ENCODE assay signal across 9 cellular contexts in the genomic region with DNA sequence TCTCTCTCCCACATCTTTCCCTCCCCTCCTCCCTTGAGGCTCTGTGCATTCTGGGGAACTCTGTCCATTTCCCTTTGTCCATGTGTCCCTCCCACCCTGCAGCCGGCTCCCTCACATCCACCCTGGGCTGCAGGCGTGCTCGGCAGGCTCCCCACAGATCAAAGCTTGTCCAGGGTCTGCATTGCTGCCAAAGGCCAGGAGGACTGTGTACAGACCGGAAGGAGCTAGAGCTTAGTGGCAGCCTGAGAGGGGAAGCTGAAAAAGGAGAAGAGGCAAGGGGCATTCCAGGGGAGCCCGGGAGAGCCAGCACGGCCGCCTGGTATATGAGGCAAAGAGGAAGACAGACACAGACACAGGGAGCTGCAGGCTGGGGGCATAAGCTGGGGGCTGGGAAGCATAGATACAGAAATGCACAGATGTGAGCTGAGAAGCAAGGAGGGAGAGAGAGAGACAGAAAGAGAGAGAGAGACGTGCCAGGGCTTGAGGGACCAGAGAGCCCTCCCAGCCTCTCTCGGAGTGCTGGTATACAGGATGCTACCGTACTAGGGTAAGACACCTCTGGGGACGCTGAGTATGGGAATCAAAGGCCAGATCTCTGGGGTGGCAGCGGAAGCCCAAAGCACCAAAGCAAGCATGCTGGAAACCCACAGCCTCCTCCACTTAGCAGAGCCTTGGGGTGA. TPM values are rescaled to one million over a fixed set of nuclear protein-coding genes. Genes with fewer than 3 reads are reported as not detected.
DNase-seq lines count a peak whose midpoint lies in the region; ATAC-seq, FAIRE-seq and TF ChIP-seq lines count a peak whose summit lies in the region.
"Had no signal": no experiment of that assay in that cellular context is flagged by ENCODE, and none has a peak within 500 bp of the region (broad histone marks: within the 10 kb centered on the region; RNA-seq: fewer than 3 reads in every experiment).

No MANE protein-coding gene starts in this region.

- TF ChIP-seq EP300 in H1 (IDR thresholded peaks at IDR 0.05; ENCODE audit: borderline replicate concordance in 1 of 2, low read depth in 2 of 2, low read length in 2 of 2) (no peak), ovary (IDR thresholded peaks at IDR 0.05) (no peak)

- 0 out of 7 replicates have a peak overlapping the region, but pooled peaks of 1 of the 4 experiments have one; percentile 15 for H3K9ac ChIP-seq in H1 (replicated peaks in 1 of 4; ENCODE audit: extremely low read depth in 1 of 4, low read depth in 3 of 4, low read length in 3 of 4)
- H3K9ac ChIP-seq in mesendoderm (ENCODE audit: low read length), result no peak overlapping the region

- H3K18ac ChIP-seq in H1 (ENCODE audit: extremely low read depth, low read length) (no peak overlapping the region), mesendoderm (ENCODE audit: low read length) (no peak overlapping the region)

- H3K4me1 ChIP-seq in H1 (replicated peaks in 1 of 4; ENCODE audit: control insufficient read depth in 3 of 4, insufficient read depth in 4 of 4, low read length in 3 of 4) (peaks cover 0 to 9% (median under 1%) of the 10 kb centered on the region in 4 experiments; a peak in 3 of 7 replicates), mesendoderm (ENCODE audit: control insufficient read depth, low read depth, low read length) (peaks cover 3% of the 10 kb centered on the region), ovary (ENCODE audit: insufficient read depth) (no peaks in the 10 kb centered on the region)

- H3K4me2 ChIP-seq in H1 (ENCODE audit: insufficient read depth in 1 of 2, low read depth in 2 of 2, low read length in 2 of 2), result no peak overlapping the region
- no peak overlapping the region for H3K4me2 ChIP-seq in mesendoderm (ENCODE audit: low read length)

- H2BK15ac ChIP-seq in H1 (ENCODE audit: low read length), result peak overlapping the region; percentile 72; the same call in 1 of the 2 replicates
- no peak overlapping the region for H2BK15ac ChIP-seq in mesendoderm (replicated peaks; ENCODE audit: low read depth)

- H3K14ac ChIP-seq in H1 (ENCODE audit: insufficient read length), result no peak overlapping the region

- H2AK5ac ChIP-seq in H1 (ENCODE audit: low read depth, low read length) (no peak overlapping the region), mesendoderm (ENCODE audit: low read length) (no peak overlapping the region)

- TF ChIP-seq POLR2A in H1 (IDR thresholded peaks at IDR 0.05; ENCODE audit: control extremely low read depth in 1 of 2, low read depth in 2 of 2, low read length in 2 of 2) (no peak), ovary (IDR thresholded peaks at IDR 0.05) (no peak)

- H3K27me3 ChIP-seq in H1 (replicated peaks in 1 of 4; ENCODE audit: control insufficient read depth in 3 of 4, extremely low read depth in 1 of 4, insufficient read depth in 3 of 4, low read length in 3 of 4), result 0 out of 7 replicates have a peak, but pooled peaks cover 0 to 3% (median 0%) of the 10 kb centered on the region in 4 experiments
- H3K27me3 ChIP-seq in mesendoderm (ENCODE audit: insufficient read depth, low read length, poor library complexity), result no peaks in the 10 kb centered on the region
- no peaks in the 10 kb centered on the region for H3K27me3 ChIP-seq in ovary

- H3K27ac ChIP-seq in H1 (ENCODE audit: low read depth, low read length) (no peak overlapping the region), mesendoderm (ENCODE audit: low read depth, low read length) (no peak overlapping the region), ovary (no peak overlapping the region)

- H2BK5ac ChIP-seq in H1 (ENCODE audit: low read depth, low read length) (0 out of 2 replicates have a peak overlapping the region, but pooled peaks have one; percentile 56), mesendoderm (ENCODE audit: low read length) (no peak overlapping the region)

- 74% methylated on average over 12 of the region's 12 CpGs; no CpG with 5 or more reads in 1 of the 2 experiments for WGBS in H1 (ENCODE audit: extremely low coverage in 1 of 2, insufficient coverage in 1 of 2, insufficient read length in 1 of 2, insufficient replicate concordance in 2 of 2, low coverage in 1 of 2, low lambda C conversion rate in 2 of 2, missing lambda C conversion rate in 1 of 2), 2 experiments
- WGBS in mesendoderm (ENCODE audit: extremely low coverage, insufficient coverage, low lambda C conversion rate), result no CpG with 5 or more reads among the region's 12 CpGs
- 14 to 23% (median 21%) methylated on average over 12 of the region's 12 CpGs for WGBS in ovary, 3 donors

- POLR2A ChIA-PET in H1 (lab: Charles Lee; ENCODE audit: partially characterized antibody), result interaction anchor here (1.0 to 3.1 kb wide), 6 partner anchors 10 to 77 kb away, joined by 3 to 10 read pairs (median 7); a partner anchor contains a TSS

- CTCF ChIA-PET in H1 (lab: Charles Lee; ENCODE audit: partially characterized antibody), result interaction anchor here (0.8 to 29.6 kb wide), 9 partner anchors 10 to 39 kb away, joined by 3 to 532 read pairs (median 7); a partner anchor contains a TSS

- DNase-seq in SW480 (ENCODE audit: low spot score) (peak; percentile 33), H1 (ENCODE audit: low read depth in 1 of 2, low spot score in 2 of 2) (no peak), pons (ENCODE audit: low spot score) (peak; percentile 69), HK-2 (ENCODE audit: unreplicated experiment) (no peak), mesendoderm (no peak), HCEC 1CT (no peak), ovary (no peak)

- H3K79me2 ChIP-seq in H1 (ENCODE audit: control insufficient read depth in 1 of 2, insufficient read depth in 2 of 2, low read length in 2 of 2) (no peaks in the 10 kb centered on the region), mesendoderm (ENCODE audit: control insufficient read depth, insufficient read depth, low read length) (no peaks in the 10 kb centered on the region)

- H3K23me2 ChIP-seq in H1 (ENCODE audit: low read depth, low read length), result no peaks in the 10 kb centered on the region

- peak; percentile 61 for ATAC-seq in GM21723 (IDR thresholded peaks at IDR 0.05; ENCODE audit: unreplicated experiment)

- H4K8ac ChIP-seq in H1 (ENCODE audit: extremely low read depth, insufficient read depth, low read length) (peak overlapping the region; percentile 63), mesendoderm (ENCODE audit: low read depth, low read length) (no peak overlapping the region)

- H3K4me3 ChIP-seq in H1 (ENCODE audit: extremely low read depth in 1 of 4, insufficient read depth in 2 of 4, low read depth in 3 of 4, low read length in 4 of 4), result no peak overlapping the region
- no peak overlapping the region for H3K4me3 ChIP-seq in mesendoderm (ENCODE audit: low read length)
- H3K4me3 ChIP-seq in ovary, result no peak overlapping the region

- no peak overlapping the region for H2BK12ac ChIP-seq in H1 (ENCODE audit: low read depth, low read length)

- no peak overlapping the region for H4K5ac ChIP-seq in H1 (ENCODE audit: insufficient read length, low read depth, low read length)
- H4K5ac ChIP-seq in mesendoderm (ENCODE audit: low read length), result no peak overlapping the region

- H2AFZ ChIP-seq in H1 (ENCODE audit: low read length), result no peak overlapping the region

- H3K9me3 ChIP-seq in H1 (ENCODE audit: insufficient read depth in 2 of 2, low read depth in 1 of 2, low read length in 1 of 2), result no peaks in the 10 kb centered on the region
- no peaks in the 10 kb centered on the region for H3K9me3 ChIP-seq in ovary

- no peak overlapping the region for H2BK20ac ChIP-seq in H1 (ENCODE audit: low read length)

- no peak for TF ChIP-seq CTCF in H1 (IDR thresholded peaks at IDR 0.05; ENCODE audit: control extremely low read depth in 1 of 3, insufficient read depth in 1 of 3, low read depth in 1 of 3, low read length in 3 of 3)
- no peak for TF ChIP-seq CTCF in ovary (IDR thresholded peaks at IDR 0.05)

- H4K20me1 ChIP-seq in H1 (replicated peaks in 1 of 2; ENCODE audit: control insufficient read depth in 1 of 2, insufficient read depth in 2 of 2, low read length in 2 of 2), result no peaks in the 10 kb centered on the region

- H3K56ac ChIP-seq in H1 (replicated peaks; ENCODE audit: insufficient read length, low read depth, low read length), result no peak overlapping the region
- H3K56ac ChIP-seq in mesendoderm (ENCODE audit: low read length), result no peak overlapping the region

- H3K79me1 ChIP-seq in H1 (ENCODE audit: low read depth, low read length) (no peaks in the 10 kb centered on the region), mesendoderm (ENCODE audit: low read length) (no peaks in the 10 kb centered on the region)

- H2BK120ac ChIP-seq in H1 (replicated peaks; ENCODE audit: low read depth, low read length) (no peak overlapping the region), mesendoderm (ENCODE audit: low read depth, low read length) (no peak overlapping the region)

- intact Hi-C loops in ovary (cut with DNase I), result no loop called here

- TF ChIP-seq RAD21 in H1 (IDR thresholded peaks at IDR 0.05 in 1 of 2, conservative IDR thresholded peaks at IDR 0.05 in 1 of 2; ENCODE audit: low read depth in 2 of 2, low read length in 2 of 2), result no peak

- H3K23ac ChIP-seq in H1 (ENCODE audit: insufficient read length) (no peak overlapping the region), mesendoderm (ENCODE audit: low read length) (no peak overlapping the region)

- H3K36me3 ChIP-seq in H1 (ENCODE audit: control insufficient read depth in 2 of 4, insufficient read depth in 4 of 4, low read length in 3 of 4) (no peaks in the 10 kb centered on the region), mesendoderm (ENCODE audit: control insufficient read depth, insufficient read depth, low read length) (no peaks in the 10 kb centered on the region), ovary (no peaks in the 10 kb centered on the region)

- H3K4ac ChIP-seq in H1 (replicated peaks; ENCODE audit: insufficient read length, low read depth, low read length) (peak overlapping the region; percentile 1), mesendoderm (ENCODE audit: low read depth, low read length) (no peak overlapping the region)

- H4K91ac ChIP-seq in H1 (replicated peaks; ENCODE audit: insufficient read length, low read length), result no peak overlapping the region

- FAIRE-seq in H1 (lab: Jason Lieb, UNC), result no peak

RNA-seq across cellular contexts. Expression of a gene that starts 3.3 kb away (rescaled TPM):
- 3.2 and 3.4 TPM in 2 replicates for total RNA-seq in H1 (2021; fragmentation: NEBNext Ultra II Directional; extraction: Animal tissue kit (Norgen Biotek cat#: 25700))
- polyA plus RNA-seq in H1 (2011; rRNA removed) (5.1 and 5.6 TPM in 2 replicates), ovary (10 to 100 TPM in 1 of 2 donors, 1 to 10 TPM in 1; 7.3 to 40.2 TPM)
- 5.1 TPM for polyA plus RNA-seq in H1 (2011; cell fraction: cytosol; rRNA removed)
- polyA plus RNA-seq in H1 (2011; cell fraction: nucleus; rRNA removed), result 5.1 TPM
- polyA plus RNA-seq in H1 (2012, experiment 1 of 2), result 5.8 to 6.9 TPM (median 6.7 TPM) in 4 replicates
- polyA plus RNA-seq in H1 (2012, experiment 2 of 2), result 4.3 TPM
- 2.7 TPM for polyA plus RNA-seq in H1 (2013, experiment 1 of 2)
- 2.4 TPM for polyA plus RNA-seq in H1 (2013, experiment 2 of 2)
- polyA minus RNA-seq in H1 (2011; rRNA and poly(A)+ RNA removed), result 3.3 and 3.4 TPM in 2 replicates
- 1.6 TPM for polyA minus RNA-seq in H1 (2011; cell fraction: cytosol; rRNA and poly(A)+ RNA removed)
- polyA minus RNA-seq in H1 (2011; cell fraction: nucleus; rRNA and poly(A)+ RNA removed), result 1.8 TPM
- 0.42 TPM for polyA plus RNA-seq in mesendoderm (2013, experiment 1 of 2)
- polyA plus RNA-seq in mesendoderm (2013, experiment 2 of 2), result 0.49 TPM
- 10 to 100 TPM in 4 of 7 donors, 1 to 10 TPM in 3; 2.1 to 12.5 (median 10.3) TPM for total RNA-seq in ovary
- total RNA-seq: dermis microvascular lymphatic vessel endothelial cell had no signal

RNA-seq across cellular contexts. Expression of a gene that starts 20.3 kb away (rescaled TPM):
- total RNA-seq in H1 (2021; fragmentation: NEBNext Ultra II Directional; extraction: Animal tissue kit (Norgen Biotek cat#: 25700)), result 2.8 and 3.1 TPM in 2 replicates
- 1.1 and 2.5 TPM in 2 replicates for polyA plus RNA-seq in H1 (2011; rRNA removed)
- polyA plus RNA-seq in H1 (2011; cell fraction: cytosol; rRNA removed), result 1.2 TPM
- 6.1 TPM for polyA plus RNA-seq in H1 (2011; cell fraction: nucleus; rRNA removed)
- polyA plus RNA-seq in H1 (2012, experiment 1 of 2), result 1.7 to 3.0 TPM (median 2.8 TPM) in 4 replicates
- polyA plus RNA-seq in H1 (2012, experiment 2 of 2), result 1.4 TPM
- 1.7 TPM for polyA plus RNA-seq in H1 (2013, experiment 1 of 2)
- polyA plus RNA-seq in H1 (2013, experiment 2 of 2), result 1.8 TPM
- 0.29 and 0.47 TPM in 2 replicates for polyA minus RNA-seq in H1 (2011; rRNA and poly(A)+ RNA removed)
- polyA minus RNA-seq in H1 (2011; cell fraction: cytosol; rRNA and poly(A)+ RNA removed), result 0.81 TPM
- 3.6 TPM for polyA minus RNA-seq in H1 (2011; cell fraction: nucleus; rRNA and poly(A)+ RNA removed)
- 0.44 TPM for polyA plus RNA-seq in mesendoderm (2013, experiment 1 of 2)
- polyA plus RNA-seq in mesendoderm (2013, experiment 2 of 2), result 0.46 TPM
- 10 to 100 TPM in 6 of 7 donors, 1 to 10 TPM in 1; 8.5 to 21.8 (median 16.0) TPM for total RNA-seq in ovary
- 10 to 100 TPM in 1 of 2 donors, 1 to 10 TPM in 1; 4.7 to 13.7 TPM for polyA plus RNA-seq in ovary

RNA-seq across cellular contexts. Expression of a gene that starts 26.5 kb away (rescaled TPM):
- total RNA-seq in H1 (2021; fragmentation: NEBNext Ultra II Directional; extraction: Animal tissue kit (Norgen Biotek cat#: 25700)), result 444 and 486 TPM in 2 replicates
- polyA plus RNA-seq in H1 (2011; rRNA removed) (553 and 999 TPM in 2 replicates), ovary (100 to 1,000 TPM; 550 to 594 TPM)
- polyA plus RNA-seq in H1 (2011; cell fraction: cytosol; rRNA removed), result 441 TPM
- 217 TPM for polyA plus RNA-seq in H1 (2011; cell fraction: nucleus; rRNA removed)
- polyA plus RNA-seq in H1 (2012, experiment 1 of 2), result 329 to 587 TPM (median 502 TPM) in 4 replicates
- polyA plus RNA-seq in H1 (2012, experiment 2 of 2), result 566 TPM
- 523 TPM for polyA plus RNA-seq in H1 (2013, experiment 1 of 2)
- polyA plus RNA-seq in H1 (2013, experiment 2 of 2), result 513 TPM
- 35.2 and 58.0 TPM in 2 replicates for polyA minus RNA-seq in H1 (2011; rRNA and poly(A)+ RNA removed)
- 109 TPM for polyA minus RNA-seq in H1 (2011; cell fraction: cytosol; rRNA and poly(A)+ RNA removed)
- polyA minus RNA-seq in H1 (2011; cell fraction: nucleus; rRNA and poly(A)+ RNA removed), result 72.4 TPM
- polyA plus RNA-seq in mesendoderm (2013, experiment 1 of 2), result 296 TPM
- 299 TPM for polyA plus RNA-seq in mesendoderm (2013, experiment 2 of 2)
- 1,000 to 10,000 TPM in 1 of 7 donors, 100 to 1,000 TPM in 6; 100 to 1,013 (median 576) TPM for total RNA-seq in ovary

RNA-seq across cellular contexts. Expression of a gene that starts 29.0 kb away (rescaled TPM):
- 8.6 and 8.8 TPM in 2 replicates for total RNA-seq in H1 (2021; fragmentation: NEBNext Ultra II Directional; extraction: Animal tissue kit (Norgen Biotek cat#: 25700))
- 7.3 and 9.5 TPM in 2 replicates for polyA plus RNA-seq in H1 (2011; rRNA removed)
- 7.9 TPM for polyA plus RNA-seq in H1 (2011; cell fraction: cytosol; rRNA removed)
- 22.3 TPM for polyA plus RNA-seq in H1 (2011; cell fraction: nucleus; rRNA removed)
- 7.5 to 9.0 TPM (median 8.8 TPM) in 4 replicates for polyA plus RNA-seq in H1 (2012, experiment 1 of 2)
- polyA plus RNA-seq in H1 (2012, experiment 2 of 2), result 7.7 TPM
- 5.7 TPM for polyA plus RNA-seq in H1 (2013, experiment 1 of 2)
- 6.8 TPM for polyA plus RNA-seq in H1 (2013, experiment 2 of 2)
- 4.2 and 4.3 TPM in 2 replicates for polyA minus RNA-seq in H1 (2011; rRNA and poly(A)+ RNA removed)
- 8.6 TPM for polyA minus RNA-seq in H1 (2011; cell fraction: cytosol; rRNA and poly(A)+ RNA removed)
- 6.1 TPM for polyA minus RNA-seq in H1 (2011; cell fraction: nucleus; rRNA and poly(A)+ RNA removed)
- 0.28 TPM for polyA plus RNA-seq in mesendoderm (2013, experiment 1 of 2)
- 0.42 TPM for polyA plus RNA-seq in mesendoderm (2013, experiment 2 of 2)
- total RNA-seq in ovary, result 10 to 100 TPM in 2 of 7 donors, 1 to 10 TPM in 4, under 1 TPM in 1; 0.60 to 12.0 (median 7.6) TPM
- polyA plus RNA-seq in ovary, result 1 to 10 TPM; 1.2 to 9.0 TPM

RNA-seq across cellular contexts. Expression of a gene that starts 35.5 kb away (rescaled TPM):
- 42.4 and 43.5 TPM in 2 replicates for total RNA-seq in H1 (2021; fragmentation: NEBNext Ultra II Directional; extraction: Animal tissue kit (Norgen Biotek cat#: 25700))
- polyA plus RNA-seq in H1 (2011; rRNA removed) (22.9 and 40.9 TPM in 2 replicates), ovary (10 to 100 TPM in 1 of 2 donors, 1 to 10 TPM in 1; 4.7 to 48.8 TPM)
- polyA plus RNA-seq in H1 (2011; cell fraction: cytosol; rRNA removed), result 34.9 TPM
- polyA plus RNA-seq in H1 (2011; cell fraction: nucleus; rRNA removed), result 89.3 TPM
- 28.7 to 51.3 TPM (median 45.4 TPM) in 4 replicates for polyA plus RNA-seq in H1 (2012, experiment 1 of 2)
- 27.7 TPM for polyA plus RNA-seq in H1 (2012, experiment 2 of 2)
- polyA plus RNA-seq in H1 (2013, experiment 1 of 2), result 33.4 TPM
- 30.6 TPM for polyA plus RNA-seq in H1 (2013, experiment 2 of 2)
- polyA minus RNA-seq in H1 (2011; rRNA and poly(A)+ RNA removed), result 14.7 and 16.0 TPM in 2 replicates
- polyA minus RNA-seq in H1 (2011; cell fraction: cytosol; rRNA and poly(A)+ RNA removed), result 21.8 TPM
- polyA minus RNA-seq in H1 (2011; cell fraction: nucleus; rRNA and poly(A)+ RNA removed), result 35.7 TPM
- 5.7 TPM for polyA plus RNA-seq in mesendoderm (2013, experiment 1 of 2)
- 5.9 TPM for polyA plus RNA-seq in mesendoderm (2013, experiment 2 of 2)
- total RNA-seq in ovary, result 10 to 100 TPM; 24.0 to 92.3 (median 70.2) TPM

Comparison
In these comparisons a context has a peak if more than half of its experiments do, and no peak if none do; other contexts are left out.
1. DNase-seq: peak in SW480 (single experiment) and pons (single experiment); none in H1 (0 of 2), HK-2 (single experiment), mesendoderm (single experiment), HCEC 1CT (single experiment) and ovary (0 of 5).